In the genomic region with DNA sequence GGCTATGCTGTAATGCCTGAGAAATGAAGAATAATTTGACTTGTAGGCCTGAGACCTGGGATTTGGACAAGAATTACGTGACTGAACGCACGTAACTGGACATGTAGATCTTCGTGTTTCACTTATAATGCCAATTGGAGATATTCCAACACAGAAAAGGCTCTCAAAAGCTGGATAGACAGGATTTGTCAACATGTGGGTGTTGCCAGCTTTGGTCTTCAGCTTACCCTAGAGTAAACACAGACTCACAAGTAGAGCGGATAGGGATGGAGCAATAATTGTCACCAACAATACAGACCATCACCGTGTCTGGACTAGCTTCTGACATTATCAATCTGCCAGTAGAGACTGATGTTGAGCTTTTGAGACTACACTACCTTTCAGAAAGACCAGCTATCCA, we compare ENCODE assay signal across 26 cellular contexts.
"Had no signal": no experiment of that assay in that cellular context is flagged by ENCODE, and none has a peak within 500 bp of the region (broad histone marks: within the 10 kb centered on the region; RNA-seq: fewer than 3 reads in every experiment).

No MANE protein-coding gene starts in this region.

- H3K4me3 ChIP-seq: body of pancreas, lung, neural progenitor cell, sigmoid colon, smooth muscle cell, testis, vagina had no signal

- H3K4me1 ChIP-seq: body of pancreas, foreskin keratinocyte, neural progenitor cell, sigmoid colon, testis, vagina had no signal

- DNase-seq: activated CD4-positive, alpha-beta T cell treated with anti-CD3 and anti-CD28 coated beads, Interleukin-2, amount 10 ng/mL, durations not matched to agents 24 days and 14 days; activated CD8-positive, alpha-beta memory T cell treated with anti-CD3 and anti-CD28 coated beads, Interleukin-2, amount 10 ng/mL, durations not matched to agents 7 days and 5 days; activated CD8-positive, alpha-beta T cell treated with anti-CD3 and anti-CD28 coated beads for 36 hours; activated gamma-delta T cell; activated naive CD4-positive, alpha-beta T cell treated with anti-CD3 and anti-CD28 coated beads, Interleukin-2, amount 50 U/mL, for 16 hours; activated naive CD8-positive, alpha-beta T cell treated with anti-CD3 and anti-CD28 coated beads, Interleukin-2, amount 50 U/mL, for 24 hours; activated T-cell treated with anti-CD3 and anti-CD28 coated beads for 4 hours; body of pancreas; effector CD4-positive, alpha-beta T cell; erythroblast; foreskin keratinocyte; kidney; naive thymus-derived CD4-positive, alpha-beta T cell; posterior cingulate gyrus; sigmoid colon; stimulated activated CD4-positive, alpha-beta T cell treated with anti-CD3 and anti-CD28 coated beads, Interleukin-15, amount 100 ng/mL, for 24 hours; stimulated activated naive B cell treated with anti-CD40 and anti-IgM and Interleukin-4, amounts not matched to agents 10 μg/mL and 1 μg/mL and 100 μg/mL, for 72 hours; testis; trophoblast cell had no signal

- H3K27ac ChIP-seq: body of pancreas, foreskin keratinocyte, neural progenitor cell, sigmoid colon, testis, vagina, VCaP had no signal

- H3K9ac ChIP-seq: neural progenitor cell had no signal

- H3K27me3 ChIP-seq: body of pancreas, foreskin keratinocyte, neural progenitor cell, sigmoid colon, testis, vagina had no signal

- FAIRE-seq: endometrium, kidney had no signal

- H3K9me3 ChIP-seq: body of pancreas, sigmoid colon, testis, vagina had no signal

- H3K4me2 ChIP-seq: neural progenitor cell, smooth muscle cell had no signal

- H3K36me3 ChIP-seq: neural progenitor cell, sigmoid colon, vagina had no signal

- H2AFZ ChIP-seq: neural progenitor cell had no signal

- ATAC-seq: activated CD4-positive, CD25-positive, alpha-beta regulatory T cell treated with anti-CD3 and anti-CD28 coated beads, Interleukin-2, amount 50 U/mL, for 24 hours; activated CD8-positive, alpha-beta memory T cell treated with anti-CD3 and anti-CD28 coated beads, Interleukin-2, amount 10 ng/mL, durations not matched to agents 7 days and 5 days; activated CD8-positive, alpha-beta T cell treated with anti-CD3 and anti-CD28 coated beads for 36 hours; activated naive CD8-positive, alpha-beta T cell treated with anti-CD3 and anti-CD28 coated beads, Interleukin-2, amount 50 U/mL, for 24 hours; body of pancreas; foreskin keratinocyte; naive thymus-derived CD4-positive, alpha-beta T cell; stimulated activated naive B cell treated with anti-CD40 and anti-IgM and Interleukin-4, amounts not matched to agents 10 μg/mL and 1 μg/mL and 100 μg/mL, for 72 hours had no signal
